In the genomic region with DNA sequence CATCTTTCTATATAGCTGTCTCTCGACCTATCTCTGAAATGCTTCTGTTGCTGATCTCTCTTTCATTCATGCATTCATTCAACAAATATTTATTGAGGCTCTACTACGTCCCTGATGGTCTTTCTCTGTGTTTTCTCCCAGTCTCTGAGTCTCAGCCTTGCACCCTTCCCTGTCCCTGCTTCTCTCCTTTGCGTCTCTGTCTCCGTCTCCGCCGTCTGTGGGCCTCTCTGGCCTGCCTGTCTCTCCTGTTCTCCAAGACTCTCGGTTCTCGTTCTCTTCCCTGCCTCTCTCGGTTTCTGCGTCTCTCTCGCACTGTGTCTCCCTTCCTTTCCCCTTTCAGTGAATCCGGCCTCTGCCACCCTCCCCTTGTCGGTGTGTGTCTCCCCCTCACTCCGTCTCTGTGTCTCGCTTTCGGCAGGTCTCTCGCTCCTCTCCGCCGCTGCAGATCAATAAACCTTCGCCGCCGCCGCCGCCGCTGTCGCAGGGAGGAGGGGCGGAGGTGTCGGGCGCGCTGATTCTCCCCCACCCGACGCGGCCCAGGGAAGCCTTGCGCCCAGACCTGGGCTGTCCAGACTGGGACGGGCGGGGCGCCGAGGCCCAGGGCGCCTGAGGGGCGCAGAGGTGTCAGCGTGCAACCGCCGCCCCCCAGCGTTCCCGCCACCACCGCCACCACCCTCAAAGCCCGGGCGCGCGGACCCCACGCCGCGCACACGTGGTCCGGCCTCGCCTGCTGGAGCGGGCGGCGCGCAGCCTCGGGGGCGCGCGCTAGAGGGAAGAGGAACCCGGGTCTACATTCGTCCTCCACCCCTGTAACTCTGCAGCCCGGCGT, we compare ENCODE assay signal across 1 cellular context.
TF ChIP-seq lines count a peak whose summit lies in the region.

No MANE protein-coding gene starts in this region.

TF ChIP-seq in H1, 55 proteins besides CTCF, POLR2A, EP300 and RAD21:
- TF ChIP-seq SUZ12 (IDR thresholded peaks at IDR 0.05; ENCODE audit: low read length), result peak; percentile 77
- TF ChIP-seq NRF1 (IDR thresholded peaks at IDR 0.05; ENCODE audit: low read depth, low read length), result no peak
- no peak for TF ChIP-seq SIX5 (IDR thresholded peaks at IDR 0.05; ENCODE audit: low read depth, low read length)
- TF ChIP-seq, protein P1, sequence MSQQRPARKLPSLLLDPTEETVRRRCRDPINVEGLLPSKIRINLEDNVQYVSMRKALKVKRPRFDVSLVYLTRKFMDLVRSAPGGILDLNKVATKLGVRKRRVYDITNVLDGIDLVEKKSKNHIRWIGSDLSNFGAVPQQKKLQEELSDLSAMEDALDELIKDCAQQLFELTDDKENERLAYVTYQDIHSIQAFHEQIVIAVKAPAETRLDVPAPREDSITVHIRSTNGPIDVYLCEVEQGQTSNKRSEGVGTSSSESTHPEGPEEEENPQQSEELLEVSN (IDR thresholded peaks at IDR 0.05), result peak; percentile 56; the same call in 1 of the 2 replicates
- no peak for TF ChIP-seq KDM4A (IDR thresholded peaks at IDR 0.05; ENCODE audit: low read depth, low read length, severe bottlenecking)
- TF ChIP-seq RNF2 (IDR thresholded peaks at IDR 0.05; ENCODE audit: borderline replicate concordance, low read depth, low read length, missing control alignments, poor library complexity, severe bottlenecking), result peak; percentile 77
- TF ChIP-seq, protein P2, sequence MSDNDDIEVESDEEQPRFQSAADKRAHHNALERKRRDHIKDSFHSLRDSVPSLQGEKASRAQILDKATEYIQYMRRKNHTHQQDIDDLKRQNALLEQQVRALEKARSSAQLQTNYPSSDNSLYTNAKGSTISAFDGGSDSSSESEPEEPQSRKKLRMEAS (IDR thresholded peaks at IDR 0.05), result peak; percentile 84
TF ChIP-seq in H1: peak in this region for 4.
